ENCODE assay signal across 23 cellular contexts in genomic region chr4:95251568-95251967, GRCh38.
"Had no signal": no experiment of that assay in that cellular context is flagged by ENCODE, and none has a peak within 500 bp of the region (broad histone marks: within the 10 kb centered on the region; RNA-seq: fewer than 3 reads in every experiment).

No MANE protein-coding gene starts in this region.

- ATAC-seq: T-helper 17 cell had no signal

- H3K4me3 ChIP-seq: adrenal gland had no signal

- H3K27ac ChIP-seq: adrenal gland had no signal

- H3K27me3 ChIP-seq: adrenal gland had no signal

- DNase-seq: activated B cell treated with CpG ODN at 0.5 μM for 24 hours; activated CD4-positive, alpha-beta memory T cell treated with anti-CD3 and anti-CD28 coated beads for 36 hours; activated CD4-positive, alpha-beta T cell treated with anti-CD3 and anti-CD28 coated beads, Interleukin-2, amount 10 ng/mL, durations not matched to agents 7 days and 5 days; activated CD8-positive, alpha-beta memory T cell treated with anti-CD3 and anti-CD28 coated beads for 24 hours; activated gamma-delta T cell treated with Interleukin-2 at 50 U/mL for 16 hours; activated naive CD4-positive, alpha-beta T cell treated with anti-CD3 and anti-CD28 coated beads, Interleukin-2, amount 10 ng/mL, durations not matched to agents 7 days and 5 days; activated naive CD8-positive, alpha-beta T cell treated with anti-CD3 and anti-CD28 coated beads for 36 hours; activated T-cell treated with anti-CD3 and anti-CD28 coated beads for 4 hours; activated T-cell treated with anti-CD3 and anti-CD28 coated beads, Interleukin-2, amount 50 U/mL, for 48 hours; adrenal gland; anterior cingulate cortex; cerebellar nuclear complex; Kasumi-1; KBM-7; NCI-H1436 treated with DMSO at 0.1 percent for 48 hours; NCI-H187; NCI-H2171; NCI-H226; NCI-H510A treated with DMSO at 0.1 percent for 48 hours; NK-92 treated with Interleukin-12 subunit alpha and Interleukin-12 subunit beta, amount 100 ng/mL, for 24 hours; SIG-M5; T-helper 17 cell; T-helper 9 cell had no signal

- H3K9me3 ChIP-seq: adrenal gland had no signal

- H3K36me3 ChIP-seq: adrenal gland had no signal
